Comparison of ENCODE assay signal across 32 cellular contexts in genomic region chr2:144421606-144422510, GRCh38.
DNase-seq lines count a peak whose midpoint lies in the region; ATAC-seq and TF ChIP-seq lines count a peak whose summit lies in the region.
"Had no signal": no experiment of that assay in that cellular context is flagged by ENCODE, and none has a peak within 500 bp of the region (broad histone marks: within the 10 kb centered on the region; RNA-seq: fewer than 3 reads in every experiment).

No MANE protein-coding gene starts in this region.

- H3K36me3 Mint-ChIP-seq in stimulated activated naive CD8-positive, alpha-beta T cell treated with anti-CD3 and anti-CD28 coated beads, Interleukin-15, Interleukin-2, amounts not matched to agents 100 ng/mL and 50 ng/mL, for 24 hours (ENCODE audit: low read depth) = peaks cover 50% of the 10 kb centered on the region
- peaks cover 73% of the 10 kb centered on the region for H3K36me3 Mint-ChIP-seq in nephron (ENCODE audit: low read depth)
- peaks cover 4% of the 10 kb centered on the region for H3K36me3 Mint-ChIP-seq in activated CD4-positive, alpha-beta T cell treated with anti-CD3 and anti-CD28 coated beads, Interleukin-2, amount 10 ng/mL, durations not matched to agents 7 days and 5 days (ENCODE audit: low read depth)
- H3K36me3 Mint-ChIP-seq: activated naive CD4-positive, alpha-beta T cell treated with anti-CD3 and anti-CD28 coated beads, Interleukin-2, amount 10 ng/mL, durations not matched to agents 7 days and 5 days had no signal

- H3K27ac Mint-ChIP-seq in stimulated activated naive CD8-positive, alpha-beta T cell treated with anti-CD3 and anti-CD28 coated beads, Interleukin-15, Interleukin-2, amounts not matched to agents 100 ng/mL and 50 ng/mL, for 24 hours = peak overlapping the region; percentile 47
- H3K27ac Mint-ChIP-seq in nephron = peak overlapping the region in 2 of 3 experiments; percentile 0 to 1
- H3K27ac Mint-ChIP-seq in activated CD4-positive, alpha-beta T cell treated with anti-CD3 and anti-CD28 coated beads, Interleukin-2, amount 10 ng/mL, durations not matched to agents 7 days and 5 days = no peak overlapping the region
- H3K27ac Mint-ChIP-seq: activated CD8-positive, alpha-beta memory T cell treated with anti-CD3 and anti-CD28 coated beads, Interleukin-2, amount 10 ng/mL, durations not matched to agents 7 days and 5 days; activated naive CD4-positive, alpha-beta T cell treated with anti-CD3 and anti-CD28 coated beads, Interleukin-2, amount 10 ng/mL, durations not matched to agents 7 days and 5 days; endodermal cell; T-helper 2 cell treated with Interferon-gamma antibody and Interleukin-4, amounts not matched to agents 5 μg/mL and 100 μg/mL, for 36 hours had no signal

- no peak overlapping the region for H2AFZ ChIP-seq in MM.1S (ENCODE audit: low read length)

- POLR2A ChIA-PET in activated CD4-positive, alpha-beta T cell treated with anti-CD3 and anti-CD28 coated beads, Interleukin-2, amount 10 ng/mL, durations not matched to agents 7 days and 5 days (lab: Charles Lee) = no interaction called here

- H3F3A ChIP-seq in MM.1S (ENCODE audit: insufficient read depth, low read length) = no peaks in the 10 kb centered on the region

- H4K20me1 ChIP-seq in MM.1S (ENCODE audit: insufficient read depth, low read length) = no peaks in the 10 kb centered on the region

- no peaks in the 10 kb centered on the region for H3K9me2 ChIP-seq in MM.1S (replicated peaks; ENCODE audit: insufficient read depth, low read length)

- H3K4me1 Mint-ChIP-seq in stimulated activated naive CD8-positive, alpha-beta T cell treated with anti-CD3 and anti-CD28 coated beads, Interleukin-15, Interleukin-2, amounts not matched to agents 100 ng/mL and 50 ng/mL, for 24 hours (ENCODE audit: low read depth) = peaks cover 56% of the 10 kb centered on the region
- H3K4me1 Mint-ChIP-seq in nephron = peaks cover 5% of the 10 kb centered on the region
- no peaks in the 10 kb centered on the region for H3K4me1 Mint-ChIP-seq in activated CD4-positive, alpha-beta T cell treated with anti-CD3 and anti-CD28 coated beads, Interleukin-2, amount 10 ng/mL, durations not matched to agents 7 days and 5 days
- H3K4me1 Mint-ChIP-seq: activated naive CD4-positive, alpha-beta T cell treated with anti-CD3 and anti-CD28 coated beads, Interleukin-2, amount 10 ng/mL, durations not matched to agents 7 days and 5 days had no signal

- no peaks in the 10 kb centered on the region for H3K36me3 ChIP-seq in MM.1S (replicated peaks; ENCODE audit: insufficient read depth, low read length)
- H3K36me3 ChIP-seq: breast epithelium, colonic mucosa, ovary, thyroid gland had no signal

- ATAC-seq in stimulated activated naive CD8-positive, alpha-beta T cell treated with anti-CD3 and anti-CD28 coated beads, Interleukin-15, Interleukin-2, amounts not matched to agents 100 U/mL and 50 U/mL, for 24 hours = no peak
- ATAC-seq: activated CD8-positive, alpha-beta memory T cell treated with anti-CD3 and anti-CD28 coated beads, Interleukin-2, amount 10 ng/mL, durations not matched to agents 7 days and 5 days; naive thymus-derived CD8-positive, alpha-beta T cell had no signal

- intact Hi-C loops in dorsolateral prefrontal cortex (cut with DNase I) = no loop called here

- H3K4me2 ChIP-seq in MM.1S (ENCODE audit: low read depth, low read length) = no peak overlapping the region

- DNase-seq in stimulated activated naive CD8-positive, alpha-beta T cell treated with anti-CD3 and anti-CD28 coated beads, Interleukin-15, Interleukin-2, amounts not matched to agents 100 U/mL and 50 U/mL, for 24 hours = no peak
- DNase-seq in dorsolateral prefrontal cortex (no peak), retina (no peak), hippocampal formation (lab: John Stamatoyannopoulos, UW) (no peak), MM.1S (no peak)
- DNase-seq in activated CD4-positive, alpha-beta T cell treated with anti-CD3 and anti-CD28 coated beads, Interleukin-2, amount 10 ng/mL, durations not matched to agents 7 days and 5 days = no peak
- DNase-seq: activated CD4-positive, alpha-beta T cell treated with anti-CD3 and anti-CD28 coated beads, Interleukin-2, amount 50 U/mL, for 1 hour; activated CD8-positive, alpha-beta memory T cell treated with anti-CD3 and anti-CD28 coated beads, Interleukin-2, amount 10 ng/mL, durations not matched to agents 7 days and 5 days; activated naive CD4-positive, alpha-beta T cell treated with anti-CD3 and anti-CD28 coated beads, Interleukin-2, amount 10 ng/mL, durations not matched to agents 7 days and 5 days; amniotic stem cell; CD8-positive, alpha-beta memory T cell; colonic mucosa; DMS 273 treated with DMSO at 0.1 percent for 48 hours; endodermal cell; esophagus squamous epithelium; hypothalamus; midbrain; naive thymus-derived CD8-positive, alpha-beta T cell; NCI-H1694 treated with DMSO at 0.1 percent for 48 hours; NCI-H2171 treated with DMSO at 0.1 percent for 48 hours; NCI-H524 treated with DMSO at 0.1 percent for 48 hours; ovary; Right ventricle myocardium superior; stimulated activated CD4-positive, alpha-beta T cell treated with anti-CD3 and anti-CD28 coated beads, Interleukin-4, amount 100 ng/mL, for 1 hour; thyroid gland had no signal

- H3K9me3 Mint-ChIP-seq in stimulated activated naive CD8-positive, alpha-beta T cell treated with anti-CD3 and anti-CD28 coated beads, Interleukin-15, Interleukin-2, amounts not matched to agents 100 ng/mL and 50 ng/mL, for 24 hours = peaks cover 5% of the 10 kb centered on the region
- no peaks in the 10 kb centered on the region for H3K9me3 Mint-ChIP-seq in nephron
- H3K9me3 Mint-ChIP-seq in activated CD4-positive, alpha-beta T cell treated with anti-CD3 and anti-CD28 coated beads, Interleukin-2, amount 10 ng/mL, durations not matched to agents 7 days and 5 days = peaks cover 4% of the 10 kb centered on the region
- H3K9me3 Mint-ChIP-seq: endodermal cell had no signal

- H3K9ac ChIP-seq in MM.1S (ENCODE audit: low read length) = no peak overlapping the region

- H3K79me2 ChIP-seq in MM.1S (ENCODE audit: low read length) = no peaks in the 10 kb centered on the region

- H3K27me3 Mint-ChIP-seq in stimulated activated naive CD8-positive, alpha-beta T cell treated with anti-CD3 and anti-CD28 coated beads, Interleukin-15, Interleukin-2, amounts not matched to agents 100 ng/mL and 50 ng/mL, for 24 hours = no peaks in the 10 kb centered on the region
- no peaks in the 10 kb centered on the region for H3K27me3 Mint-ChIP-seq in nephron (ENCODE audit: low read depth)
- H3K27me3 Mint-ChIP-seq in activated CD4-positive, alpha-beta T cell treated with anti-CD3 and anti-CD28 coated beads, Interleukin-2, amount 10 ng/mL, durations not matched to agents 7 days and 5 days = peaks cover 2% of the 10 kb centered on the region
- H3K27me3 Mint-ChIP-seq: activated CD8-positive, alpha-beta memory T cell treated with anti-CD3 and anti-CD28 coated beads, Interleukin-2, amount 10 ng/mL, durations not matched to agents 7 days and 5 days; CD8-positive, alpha-beta memory T cell had no signal

- H3K27ac ChIP-seq in dorsolateral prefrontal cortex = peak overlapping the region in 58 of 59 donors; percentile 18 to 99 (median 96)
- no peak overlapping the region for H3K27ac ChIP-seq in MM.1S (ENCODE audit: low read length)
- H3K27ac ChIP-seq: breast epithelium, colonic mucosa, esophagus squamous epithelium, ovary, right atrium auricular region, thyroid gland, vagina, VCaP had no signal

- no peaks in the 10 kb centered on the region for H3K9me3 ChIP-seq in MM.1S (replicated peaks; ENCODE audit: insufficient read depth, low read length)
- H3K9me3 ChIP-seq: breast epithelium, colonic mucosa, esophagus squamous epithelium, ovary, right atrium auricular region, thyroid gland, vagina had no signal

- H3K4me1 ChIP-seq in MM.1S (ENCODE audit: low read length) = no peaks in the 10 kb centered on the region
- H3K4me1 ChIP-seq: colonic mucosa had no signal

- CTCF ChIA-PET in activated CD4-positive, alpha-beta T cell treated with anti-CD3 and anti-CD28 coated beads, Interleukin-2, amount 10 ng/mL, durations not matched to agents 7 days and 5 days (lab: Charles Lee) = no interaction called here

- H3K4me3 Mint-ChIP-seq in stimulated activated naive CD8-positive, alpha-beta T cell treated with anti-CD3 and anti-CD28 coated beads, Interleukin-15, Interleukin-2, amounts not matched to agents 100 ng/mL and 50 ng/mL, for 24 hours = no peak overlapping the region
- no peak overlapping the region for H3K4me3 Mint-ChIP-seq in nephron
- no peak overlapping the region for H3K4me3 Mint-ChIP-seq in activated CD4-positive, alpha-beta T cell treated with anti-CD3 and anti-CD28 coated beads, Interleukin-2, amount 10 ng/mL, durations not matched to agents 7 days and 5 days
- H3K4me3 Mint-ChIP-seq: activated CD8-positive, alpha-beta memory T cell treated with anti-CD3 and anti-CD28 coated beads, Interleukin-2, amount 10 ng/mL, durations not matched to agents 7 days and 5 days; activated naive CD4-positive, alpha-beta T cell treated with anti-CD3 and anti-CD28 coated beads, Interleukin-2, amount 10 ng/mL, durations not matched to agents 7 days and 5 days; CD8-positive, alpha-beta memory T cell; endodermal cell; naive thymus-derived CD8-positive, alpha-beta T cell; T-helper 2 cell treated with Interferon-gamma antibody and Interleukin-4, amounts not matched to agents 5 μg/mL and 100 μg/mL, for 36 hours had no signal

- H3K4me3 ChIP-seq in dorsolateral prefrontal cortex = no peak overlapping the region
- H3K4me3 ChIP-seq in MM.1S (ENCODE audit: low read length) = no peak overlapping the region
- H3K4me3 ChIP-seq: breast epithelium, colonic mucosa, esophagus squamous epithelium, ovary, right atrium auricular region, thyroid gland, vagina had no signal

- TF ChIP-seq CTCF in dorsolateral prefrontal cortex (IDR thresholded peaks at IDR 0.05 in 54 of 56, conservative IDR thresholded peaks at IDR 0.05 in 2 of 56; ENCODE audit: low read depth in 1 of 56, partially characterized antibody in 56 of 56) (no peak), nephron (IDR thresholded peaks at IDR 0.05; ENCODE audit: unreplicated experiment in 3 of 3) (no peak), MM.1S (IDR thresholded peaks at IDR 0.05; ENCODE audit: low read length) (no peak)

- H3K27me3 ChIP-seq in dorsolateral prefrontal cortex (no peaks in the 10 kb centered on the region), MM.1S (replicated peaks; ENCODE audit: insufficient read depth, low read length) (no peaks in the 10 kb centered on the region)
- H3K27me3 ChIP-seq: breast epithelium, colonic mucosa, esophagus squamous epithelium, ovary, right atrium auricular region, thyroid gland, vagina had no signal
